Comparison of ENCODE assay signal across 2 cellular contexts in genomic region chr13:21637296-21637695, GRCh38.
TF ChIP-seq lines count a peak whose summit lies in the region.

No MANE protein-coding gene starts in this region.

TF ChIP-seq in IMR-90, 13 proteins besides CTCF, POLR2A, EP300 and RAD21:
- TF ChIP-seq MXI1 (IDR thresholded peaks at IDR 0.05; ENCODE audit: borderline replicate concordance, low read depth, low read length) (no peak), RFX5 (IDR thresholded peaks at IDR 0.05; ENCODE audit: low read depth, low read length) (no peak), MAZ (IDR thresholded peaks at IDR 0.05; ENCODE audit: borderline replicate concordance, low read depth, low read length) (no peak), NFE2L2 (IDR thresholded peaks at IDR 0.05; ENCODE audit: low read depth, low read length) (no peak)

TF ChIP-seq in SK-N-SH, 30 proteins besides CTCF, POLR2A, EP300 and RAD21:
- TF ChIP-seq TAF1 (IDR thresholded peaks at IDR 0.05; ENCODE audit: borderline replicate concordance, low read depth, low read length) (no peak), MAX (IDR thresholded peaks at IDR 0.05; ENCODE audit: low read depth) (no peak), JUND (IDR thresholded peaks at IDR 0.05) (no peak), PBX3 (IDR thresholded peaks at IDR 0.05) (no peak), RCOR1 (IDR thresholded peaks at IDR 0.05; ENCODE audit: low read length) (no peak)
